30 cellular contexts compared by ENCODE assay signal in genomic region chr15:87713405-87713995, GRCh38.
"Had no signal": no experiment of that assay in that cellular context is flagged by ENCODE, and none has a peak within 500 bp of the region (broad histone marks: within the 10 kb centered on the region; RNA-seq: fewer than 3 reads in every experiment).

No MANE protein-coding gene starts in this region.

- H3K27ac ChIP-seq: adrenal gland, ascending aorta, cardiac muscle cell, hepatocyte, lower lobe of right lung, skin epidermis, stomach, thyroid gland, upper lobe of right lung had no signal

- H3K4me1 ChIP-seq: adrenal gland, ascending aorta, lower lobe of right lung, stomach, thyroid gland, upper lobe of right lung had no signal

- H3K4me3 Mint-ChIP-seq: activated B cell treated with CpG ODN at 0.5 μM for 24 hours; activated CD8-positive, alpha-beta T cell treated with anti-CD3 and anti-CD28 coated beads for 36 hours; activated naive CD8-positive, alpha-beta T cell; activated T-cell treated with anti-CD3 and anti-CD28 coated beads, Interleukin-2, amount 50 U/mL, for 72 hours; brain; effector memory CD8-positive, alpha-beta T cell; natural killer cell treated with Interleukin-12 subunit alpha and Interleukin-12 subunit beta and Interleukin-15 and Interleukin-18, amount 100 ng/mL, for 72 hours; stimulated activated effector memory CD8-positive, alpha-beta T cell treated with anti-CD3 and anti-CD28 coated beads, Interleukin-12 subunit alpha, Interleukin-12 subunit beta, amount 100 ng/mL, for 72 hours; T-cell had no signal

- H3K9me3 ChIP-seq: adrenal gland, ascending aorta, lower lobe of right lung, stomach, thyroid gland, upper lobe of right lung had no signal

- H3K36me3 Mint-ChIP-seq: activated naive CD8-positive, alpha-beta T cell; brain; natural killer cell treated with Interleukin-12 subunit alpha and Interleukin-12 subunit beta and Interleukin-15 and Interleukin-18, amount 100 ng/mL, for 72 hours; stimulated activated effector memory CD8-positive, alpha-beta T cell treated with anti-CD3 and anti-CD28 coated beads, Interleukin-12 subunit alpha, Interleukin-12 subunit beta, amount 100 ng/mL, for 72 hours; T-cell had no signal

- DNase-seq: activated B cell treated with CpG ODN at 0.5 μM for 24 hours; activated CD4-positive, alpha-beta T cell treated with anti-CD3 and anti-CD28 coated beads, Interleukin-2, amount 50 U/mL, for 1 hour; activated CD8-positive, alpha-beta T cell treated with anti-CD3 and anti-CD28 coated beads for 36 hours; activated effector memory CD4-positive, alpha-beta T cell treated with Interleukin-2 at 50 U/mL for 16 hours; activated naive CD4-positive, alpha-beta T cell treated with Interleukin-2 at 50 U/mL for 16 hours; activated T-cell treated with anti-CD3 and anti-CD28 coated beads for 4 hours; activated T-cell treated with anti-CD3 and anti-CD28 coated beads, Interleukin-2, amount 50 U/mL, for 72 hours; adrenal gland; cortex of kidney; effector memory CD8-positive, alpha-beta T cell; foreskin melanocyte; kidney; lower lobe of right lung; mesendoderm; mucosa of descending colon; posterior cingulate gyrus; stimulated activated CD4-positive, alpha-beta T cell treated with anti-CD3 and anti-CD28 coated beads, Interleukin-4, amount 100 ng/mL, for 24 hours; stomach; T-cell; thyroid gland; upper lobe of right lung had no signal

- H3K27ac Mint-ChIP-seq: activated B cell treated with CpG ODN at 0.5 μM for 24 hours; activated CD8-positive, alpha-beta T cell treated with anti-CD3 and anti-CD28 coated beads for 36 hours; activated naive CD8-positive, alpha-beta T cell; activated T-cell treated with anti-CD3 and anti-CD28 coated beads, Interleukin-2, amount 50 U/mL, for 72 hours; brain; effector memory CD8-positive, alpha-beta T cell; natural killer cell treated with Interleukin-12 subunit alpha and Interleukin-12 subunit beta and Interleukin-15 and Interleukin-18, amount 100 ng/mL, for 72 hours; stimulated activated effector memory CD8-positive, alpha-beta T cell treated with anti-CD3 and anti-CD28 coated beads, Interleukin-12 subunit alpha, Interleukin-12 subunit beta, amount 100 ng/mL, for 72 hours; T-cell had no signal

- H3K9me3 Mint-ChIP-seq: brain; stimulated activated effector memory CD8-positive, alpha-beta T cell treated with anti-CD3 and anti-CD28 coated beads, Interleukin-12 subunit alpha, Interleukin-12 subunit beta, amount 100 ng/mL, for 72 hours had no signal

- H3K4me1 Mint-ChIP-seq: activated B cell treated with CpG ODN at 0.5 μM for 24 hours; brain; stimulated activated effector memory CD8-positive, alpha-beta T cell treated with anti-CD3 and anti-CD28 coated beads, Interleukin-12 subunit alpha, Interleukin-12 subunit beta, amount 100 ng/mL, for 72 hours; T-cell had no signal

- H3K4me3 ChIP-seq: adrenal gland, ascending aorta, cardiac muscle cell, hepatocyte, lower lobe of right lung, mucosa of descending colon, skin epidermis, stomach, thyroid gland, upper lobe of right lung had no signal

- ATAC-seq: activated CD8-positive, alpha-beta T cell treated with anti-CD3 and anti-CD28 coated beads for 36 hours; effector memory CD8-positive, alpha-beta T cell; lower lobe of right lung; mucosa of descending colon; natural killer cell treated with Interleukin-12 subunit alpha and Interleukin-12 subunit beta and Interleukin-15 and Interleukin-18, amount 100 ng/mL, for 72 hours; sciatic nerve; stimulated activated effector memory CD8-positive, alpha-beta T cell treated with anti-CD3 and anti-CD28 coated beads, Interleukin-12 subunit alpha, Interleukin-12 subunit beta, amount 100 ng/mL, for 72 hours; T-cell; upper lobe of right lung had no signal

- H3K27me3 Mint-ChIP-seq: activated B cell treated with CpG ODN at 0.5 μM for 24 hours; activated CD8-positive, alpha-beta T cell treated with anti-CD3 and anti-CD28 coated beads for 36 hours had no signal

- H3K36me3 ChIP-seq: adrenal gland, ascending aorta, cardiac muscle cell, lower lobe of right lung, stomach, thyroid gland, upper lobe of right lung had no signal

- H3K27me3 ChIP-seq: adrenal gland, ascending aorta, hepatocyte, stomach, thyroid gland, upper lobe of right lung had no signal
